1 cellular context compared by ENCODE assay signal in the genomic region with DNA sequence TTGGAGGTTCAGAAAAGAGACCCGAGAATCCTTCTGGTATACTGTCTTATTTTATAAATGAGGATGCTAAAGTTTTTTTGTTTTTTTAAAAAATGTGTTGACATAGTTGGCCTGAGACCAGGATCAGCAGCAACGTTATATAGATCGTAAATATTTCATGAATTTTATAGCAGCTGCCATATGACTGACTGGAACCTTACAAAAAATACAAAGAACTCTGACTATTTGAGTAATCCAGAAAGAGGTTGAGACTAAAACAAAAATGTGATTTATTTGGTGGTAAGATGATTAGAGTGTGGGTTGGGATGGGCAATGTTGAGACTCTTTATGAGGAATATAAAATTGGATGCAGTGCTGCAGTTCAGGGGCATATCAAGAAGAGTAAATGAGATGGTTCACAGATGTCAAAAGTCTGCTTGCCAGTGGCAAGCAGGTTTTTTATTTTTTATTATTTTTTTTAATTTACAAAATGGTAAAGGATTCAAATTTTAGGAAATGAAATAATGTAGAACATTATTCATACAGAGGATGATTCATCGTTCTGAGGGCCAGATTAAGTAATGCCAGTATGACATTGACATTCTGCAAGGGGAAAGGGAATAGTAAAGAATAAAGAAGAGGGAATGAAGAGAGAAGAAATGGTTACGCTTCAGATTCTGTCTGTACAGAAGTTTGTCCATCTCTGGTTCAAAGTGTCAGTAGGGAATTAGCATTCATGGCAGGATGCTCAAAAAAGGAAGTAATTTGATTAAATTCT.
TF ChIP-seq lines count a peak whose summit lies in the region.

No MANE protein-coding gene starts in this region.

TF ChIP-seq in endothelial cell of umbilical vein, 7 proteins besides CTCF, POLR2A, EP300 and RAD21:
- TF ChIP-seq EZH2 (IDR thresholded peaks at IDR 0.05; ENCODE audit: borderline replicate concordance, low read depth, low read length, severe bottlenecking) (no peak), FOS (IDR thresholded peaks at IDR 0.05; ENCODE audit: borderline replicate concordance, insufficient read depth, low read length) (peak; percentile 74)
